In the genomic region with DNA sequence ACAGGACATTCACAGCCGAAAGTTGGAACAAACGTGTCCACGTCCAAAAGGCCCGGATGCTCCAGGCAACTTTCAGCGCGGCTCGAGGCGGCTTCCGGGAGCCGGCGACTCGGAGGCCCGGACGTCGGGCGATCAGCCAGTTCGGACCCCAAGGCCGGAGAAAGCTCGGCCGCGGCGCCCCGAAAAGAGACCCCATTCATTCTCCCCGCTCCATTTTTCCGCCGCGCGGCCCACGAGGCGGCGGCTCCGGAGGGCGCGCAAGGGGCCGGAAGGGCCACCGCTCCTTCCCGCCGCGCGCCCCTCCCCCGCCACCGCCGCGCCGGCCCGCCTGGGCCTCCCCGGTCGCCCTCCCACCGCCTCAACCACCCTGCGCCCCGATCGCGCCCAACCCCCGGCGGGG, we compare ENCODE assay signal across 8 cellular contexts.
DNase-seq lines count a peak whose midpoint lies in the region; ATAC-seq and TF ChIP-seq lines count a peak whose summit lies in the region.
"Not testable (repeated sequence)": the region's sequence is repeated elsewhere in the genome, so short reads cannot be mapped to it uniquely, and the experiment has no call there.

No MANE protein-coding gene starts in this region.

- not testable (repeated sequence) for H3K27me3 ChIP-seq in SU-DHL-6 (ENCODE audit: low read length)

- H3K4me3 Mint-ChIP-seq in stimulated activated naive B cell treated with anti-CD40 and anti-IgM and Interleukin-4, amounts not matched to agents 10 μg/mL and 1 μg/mL and 100 μg/mL, for 72 hours, result not testable (repeated sequence)

- H3K9me3 Mint-ChIP-seq in stimulated activated naive B cell treated with anti-CD40 and anti-IgM and Interleukin-4, amounts not matched to agents 10 μg/mL and 1 μg/mL and 100 μg/mL, for 72 hours, result not testable (repeated sequence)

- not testable (repeated sequence) for H3K36me3 Mint-ChIP-seq in stimulated activated naive B cell treated with anti-CD40 and anti-IgM and Interleukin-4, amounts not matched to agents 10 μg/mL and 1 μg/mL and 100 μg/mL, for 72 hours

- ATAC-seq in GM21619 (IDR thresholded peaks at IDR 0.05; ENCODE audit: unreplicated experiment) (peak; percentile 13), HG03175 (IDR thresholded peaks at IDR 0.05; ENCODE audit: unreplicated experiment) (peak; percentile 31)
- ATAC-seq in stimulated activated naive B cell treated with anti-CD40 and anti-IgM and Interleukin-4, amounts not matched to agents 10 μg/mL and 1 μg/mL and 100 μg/mL, for 72 hours (replicated peaks), result peak; percentile 8 to 12

- not testable (repeated sequence) for H3F3A ChIP-seq in SU-DHL-6 (ENCODE audit: insufficient read depth)

- not testable (repeated sequence) for H3K4me1 ChIP-seq in mesodermal cell (ENCODE audit: control insufficient read depth, insufficient read depth, low read length, poor library complexity, severe bottlenecking)

- H3K9me2 ChIP-seq in SU-DHL-6 (replicated peaks; ENCODE audit: insufficient read depth, low read length), result not testable (repeated sequence)

- H3K79me2 ChIP-seq in SU-DHL-6 (ENCODE audit: insufficient read depth, low read length), result not testable (repeated sequence)

- TF ChIP-seq CTCF in SU-DHL-6 (IDR thresholded peaks at IDR 0.05; ENCODE audit: insufficient read depth, low read length, poor library complexity, severe bottlenecking); fibroblast of villous mesenchyme (IDR thresholded peaks at IDR 0.05; ENCODE audit: insufficient read depth, low read depth, low read length): not testable (repeated sequence)

- H3K4me2 ChIP-seq in SU-DHL-6 (ENCODE audit: low read depth, low read length, poor library complexity, severe bottlenecking), result not testable (repeated sequence)

- H3K4me1 Mint-ChIP-seq in stimulated activated naive B cell treated with anti-CD40 and anti-IgM and Interleukin-4, amounts not matched to agents 10 μg/mL and 1 μg/mL and 100 μg/mL, for 72 hours, result not testable (repeated sequence)

- H2AFZ ChIP-seq in SU-DHL-6 (ENCODE audit: low read depth, low read length, severe bottlenecking), result not testable (repeated sequence)

- H4K20me1 ChIP-seq in SU-DHL-6 (ENCODE audit: low read depth, low read length), result not testable (repeated sequence)

- H3K36me3 ChIP-seq in SU-DHL-6 (ENCODE audit: low read length); mesodermal cell (ENCODE audit: control insufficient read depth, insufficient read depth, low read length): not testable (repeated sequence)

- peak overlapping the region; percentile 57 for H3K9ac ChIP-seq in SU-DHL-6 (ENCODE audit: low read length)

- not testable (repeated sequence) for H3K9me3 ChIP-seq in SU-DHL-6 (ENCODE audit: insufficient read depth, low read length); mesodermal cell (ENCODE audit: control insufficient read depth, low read length)

- not testable (repeated sequence) for H3K27ac ChIP-seq in SU-DHL-6 (ENCODE audit: low read depth, low read length)
- peak overlapping the region; percentile 57 for H3K27ac ChIP-seq in mesodermal cell (ENCODE audit: low read depth, low read length, severe bottlenecking)

- H3K27ac Mint-ChIP-seq in stimulated activated naive B cell treated with anti-CD40 and anti-IgM and Interleukin-4, amounts not matched to agents 10 μg/mL and 1 μg/mL and 100 μg/mL, for 72 hours, result not testable (repeated sequence)

- DNase-seq in Caki2 (ENCODE audit: low read depth) (peak; percentile 1), fibroblast of villous mesenchyme (ENCODE audit: low read depth) (peak; percentile 19)
- peak; percentile 0 for DNase-seq in activated gamma-delta T cell treated with anti-CD3 and anti-CD28 coated beads, Interleukin-2, amount 50 U/mL, for 16 hours (ENCODE audit: low read depth)
- DNase-seq in stimulated activated naive B cell treated with anti-CD40 and anti-IgM and Interleukin-4, amounts not matched to agents 10 μg/mL and 1 μg/mL and 100 μg/mL, for 72 hours, result not testable (repeated sequence)

- H3K27me3 Mint-ChIP-seq in stimulated activated naive B cell treated with anti-CD40 and anti-IgM and Interleukin-4, amounts not matched to agents 10 μg/mL and 1 μg/mL and 100 μg/mL, for 72 hours, result not testable (repeated sequence)

- in situ Hi-C loops in Caki2 (cut with HindIII; ENCODE audit: low pct_unique_long_range_greater_than_20kb, low sequenced_read_pairs), result not testable (repeated sequence)

- H3K4me3 ChIP-seq in SU-DHL-6 (ENCODE audit: insufficient read depth, low read length, poor library complexity, severe bottlenecking), result peak overlapping the region; percentile 54
- peak overlapping the region; percentile 68 for H3K4me3 ChIP-seq in fibroblast of villous mesenchyme (ENCODE audit: low read depth, low read length)
- H3K4me3 ChIP-seq in mesodermal cell (ENCODE audit: extremely low read depth, insufficient read depth, low read length, poor library complexity, severe bottlenecking), result peak overlapping the region; percentile 19

- WGBS in mesodermal cell (ENCODE audit: insufficient coverage in 2 of 2), 2 experiments, result no CpG with 5 or more reads among the region's 55 CpGs
